16 cellular contexts compared by ENCODE assay signal in the genomic region with DNA sequence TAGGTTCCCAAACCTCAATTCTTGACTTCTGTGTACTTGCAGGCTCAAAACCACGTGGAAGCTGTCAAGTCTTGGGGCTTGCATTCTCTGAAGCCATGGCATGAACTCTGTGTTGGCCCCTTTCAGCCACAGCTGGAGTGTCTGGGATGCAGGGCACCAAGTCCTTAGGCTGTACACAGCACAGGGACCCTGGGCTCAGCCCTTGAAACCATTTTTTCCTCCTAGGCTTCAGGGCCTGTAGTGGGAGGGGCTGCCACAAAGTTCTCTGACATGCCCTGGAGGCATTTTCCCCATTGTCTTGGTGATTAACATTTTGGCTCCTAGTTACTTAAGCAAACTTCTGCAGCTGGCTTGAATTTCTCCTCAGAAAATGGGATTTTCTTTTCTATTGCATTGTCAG.
A peak's percentile ranks its signal among the peaks of the same experiment; 100 is the strongest.
DNase-seq lines count a peak whose midpoint lies in the region; TF ChIP-seq lines count a peak whose summit lies in the region.
"Had no signal": no experiment of that assay in that cellular context is flagged by ENCODE, and none has a peak within 500 bp of the region (broad histone marks: within the 10 kb centered on the region; RNA-seq: fewer than 3 reads in every experiment).

No MANE protein-coding gene starts in this region.

- WGBS in esophagus muscularis mucosa, result 75% methylated on average over 1 of the region's 1 CpG
- 70 to 100% methylated on average over 1 of the region's 1 CpG for whole genome bisulfite sequencing in testis, 2 donors

- no peak for TF ChIP-seq EP300 in esophagus muscularis mucosa (IDR thresholded peaks at IDR 0.05)

- H3K4me1 ChIP-seq in esophagus muscularis mucosa, result no peaks in the 10 kb centered on the region
- H3K4me1 ChIP-seq in testis, result no peaks in the 10 kb centered on the region

- no peaks in the 10 kb centered on the region for H3K27me3 ChIP-seq in esophagus muscularis mucosa
- no peaks in the 10 kb centered on the region for H3K27me3 ChIP-seq in testis

- CTCF ChIA-PET in HEK293T (lab: Yijun Ruan, JAX), result no interaction called here

- intact Hi-C loops in esophagus muscularis mucosa (cut with DNase I) (no loop called here), testis (cut with DNase I; ENCODE audit: low total_unique reads) (no loop called here)

- POLR2A ChIA-PET in HEK293T (lab: Yijun Ruan, JAX), result no interaction called here

- TF ChIP-seq POLR2A in esophagus muscularis mucosa (IDR thresholded peaks at IDR 0.05; ENCODE audit: low read depth) (no peak), testis (IDR thresholded peaks at IDR 0.05) (no peak)

- peaks cover 0 to 14% (median 3%) of the 10 kb centered on the region in 4 donors for H3K36me3 ChIP-seq in esophagus muscularis mucosa
- H3K36me3 ChIP-seq in testis (ENCODE audit: low read depth, missing control alignments), result no peaks in the 10 kb centered on the region
- H3K36me3 ChIP-seq: HAP-1 had no signal

- H3K27ac ChIP-seq in esophagus muscularis mucosa (replicated peaks in 1 of 4) (no peak overlapping the region), testis (no peak overlapping the region)

- TF ChIP-seq CTCF in esophagus muscularis mucosa (IDR thresholded peaks at IDR 0.05), result no peak
- TF ChIP-seq CTCF in testis (IDR thresholded peaks at IDR 0.05), result no peak

- peak; percentile 11 for DNase-seq in ELF-1 (ENCODE audit: low read depth, low spot score)
- peak; percentile 41 for DNase-seq in RPMI7951 (ENCODE audit: low read depth)
- DNase-seq in esophagus muscularis mucosa (ENCODE audit: extremely low spot score), result peak; percentile 47
- no peak for DNase-seq in NOMO-1 treated with DMSO at 0.1 percent for 48 hours (lab: John Stamatoyannopoulos, UW; ENCODE audit: unreplicated experiment)
- no peak for DNase-seq in testis
- DNase-seq in HEK293T (ENCODE audit: extremely low spot score), result no peak
- DNase-seq in NCI-H2196 (lab: John Stamatoyannopoulos, UW; ENCODE audit: unreplicated experiment), result no peak
- DNase-seq: 8988T; C1 segment of cervical spinal cord; Calu3; CD4-positive, alpha-beta memory T cell; COR-L47; DMS53; DMS79 treated with DMSO at 0.1 percent for 48 hours; GOT3 had no signal

- H3K9me3 ChIP-seq in esophagus muscularis mucosa, result peaks cover 0 to 12% (median 7%) of the 10 kb centered on the region in 4 donors
- no peaks in the 10 kb centered on the region for H3K9me3 ChIP-seq in testis

- H3K4me3 ChIP-seq in esophagus muscularis mucosa, result no peak overlapping the region
- no peak overlapping the region for H3K4me3 ChIP-seq in testis
- H3K4me3 ChIP-seq: HAP-1 had no signal

TF ChIP-seq in HEK293T, 16 proteins besides CTCF, POLR2A, EP300 and RAD21:
- TF ChIP-seq HDGF (IDR thresholded peaks at IDR 0.05; ENCODE audit: borderline replicate concordance) (no peak), FOXA1 (IDR thresholded peaks at IDR 0.05) (no peak), ELF4 (IDR thresholded peaks at IDR 0.05) (no peak), FOXM1 (IDR thresholded peaks at IDR 0.05; ENCODE audit: borderline replicate concordance) (no peak), FOXK2 (IDR thresholded peaks at IDR 0.05) (no peak), CTBP1 (IDR thresholded peaks at IDR 0.05; ENCODE audit: borderline replicate concordance) (no peak)
- TF ChIP-seq, protein P1, sequence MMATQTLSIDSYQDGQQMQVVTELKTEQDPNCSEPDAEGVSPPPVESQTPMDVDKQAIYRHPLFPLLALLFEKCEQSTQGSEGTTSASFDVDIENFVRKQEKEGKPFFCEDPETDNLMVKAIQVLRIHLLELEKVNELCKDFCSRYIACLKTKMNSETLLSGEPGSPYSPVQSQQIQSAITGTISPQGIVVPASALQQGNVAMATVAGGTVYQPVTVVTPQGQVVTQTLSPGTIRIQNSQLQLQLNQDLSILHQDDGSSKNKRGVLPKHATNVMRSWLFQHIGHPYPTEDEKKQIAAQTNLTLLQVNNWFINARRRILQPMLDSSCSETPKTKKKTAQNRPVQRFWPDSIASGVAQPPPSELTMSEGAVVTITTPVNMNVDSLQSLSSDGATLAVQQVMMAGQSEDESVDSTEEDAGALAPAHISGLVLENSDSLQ (IDR thresholded peaks at IDR 0.05), result no peak

Comparison
In these comparisons a context has a peak if more than half of its experiments do, and no peak if none do; other contexts are left out.
1. DNase-seq: peak in ELF-1 (single experiment), RPMI7951 (single experiment) and esophagus muscularis mucosa (single experiment); none in NOMO-1 treated with DMSO at 0.1 percent for 48 hours (single experiment), testis (single experiment), HEK293T (single experiment) and NCI-H2196 (single experiment).